8 cellular contexts compared by ENCODE assay signal in the genomic region with DNA sequence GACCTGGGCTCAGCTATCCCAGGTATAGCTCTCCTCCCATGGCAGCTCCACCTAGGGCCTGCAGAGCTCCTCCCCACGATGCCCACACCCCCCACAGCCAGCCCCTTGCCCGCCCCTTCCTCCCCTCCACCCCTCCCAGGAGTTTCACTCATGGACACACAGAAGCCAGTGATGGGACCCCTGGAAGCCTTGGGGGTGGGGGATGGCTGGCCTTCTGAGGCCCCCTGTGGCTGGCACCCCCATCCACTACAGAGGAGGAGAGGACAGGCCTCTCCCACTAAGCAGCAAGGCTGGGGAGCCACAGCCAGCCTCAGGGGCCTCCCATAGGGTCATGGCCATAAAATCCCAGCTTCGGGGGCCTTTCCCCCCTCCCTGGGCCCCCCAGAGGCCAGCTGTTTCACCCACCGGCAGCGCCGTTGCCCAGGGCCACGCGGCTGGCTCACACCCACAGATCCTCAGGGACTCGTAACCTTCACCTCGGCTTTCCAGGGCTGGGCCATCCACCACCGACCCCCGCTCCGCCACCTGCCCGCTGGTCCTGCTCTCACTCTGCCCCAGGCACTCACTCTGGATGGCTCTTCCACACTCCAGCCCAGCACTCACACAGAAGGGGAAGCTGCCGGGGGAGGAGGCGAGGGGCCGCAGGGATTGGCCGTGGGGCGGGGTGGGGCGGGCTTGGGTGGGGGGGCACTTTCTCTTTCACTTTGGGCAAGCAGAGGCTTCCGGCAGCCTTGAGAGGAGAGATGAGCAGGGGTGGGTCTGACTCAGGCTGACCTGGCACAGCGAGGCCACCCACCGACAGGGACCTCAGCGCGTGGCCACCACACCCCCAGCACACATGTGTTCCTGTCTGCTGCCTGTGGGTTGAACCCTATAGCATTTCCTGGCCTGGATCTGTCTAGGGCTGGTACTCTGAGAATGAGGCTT. TPM values are rescaled to one million over a fixed set of nuclear protein-coding genes. Genes with fewer than 3 reads are reported as not detected.
DNase-seq lines count a peak whose midpoint lies in the region; ATAC-seq and TF ChIP-seq lines count a peak whose summit lies in the region.

No MANE protein-coding gene starts in this region.

- H3K27me3 Mint-ChIP-seq in CD4-positive, CD25-positive, alpha-beta regulatory T cell: no peaks in the 10 kb centered on the region
- H3K27me3 Mint-ChIP-seq in endodermal cell (ENCODE audit: insufficient read depth): no peaks in the 10 kb centered on the region

- peaks cover 8% of the 10 kb centered on the region for H3K36me3 ChIP-seq in CD4-positive, CD25-positive, alpha-beta regulatory T cell (ENCODE audit: control insufficient read depth, insufficient read depth, low read length)
- H3K36me3 ChIP-seq in HAP-1 (replicated peaks) (peaks cover 41% of the 10 kb centered on the region), endodermal cell (ENCODE audit: control insufficient read depth, insufficient read depth, low read length) (peaks cover 8% of the 10 kb centered on the region), muscle layer of colon (ENCODE audit: insufficient read depth, low read length) (no peaks in the 10 kb centered on the region)

- peaks cover 38% of the 10 kb centered on the region for H3K4me1 ChIP-seq in CD4-positive, CD25-positive, alpha-beta regulatory T cell (ENCODE audit: control insufficient read depth, insufficient read depth, low read length, poor library complexity, severe bottlenecking)
- H3K4me1 ChIP-seq in HAP-1 (peaks cover 12% of the 10 kb centered on the region), endodermal cell (ENCODE audit: control insufficient read depth, insufficient read depth, low read length) (peaks cover 4% of the 10 kb centered on the region), muscle layer of colon (ENCODE audit: insufficient read depth, low read length) (peaks cover 8% of the 10 kb centered on the region)

- peaks cover 0 to 17% (median 3%) of the 10 kb centered on the region in 4 donors for H3K4me1 Mint-ChIP-seq in CD4-positive, CD25-positive, alpha-beta regulatory T cell
- peaks cover 4% of the 10 kb centered on the region for H3K4me1 Mint-ChIP-seq in endodermal cell

- H3K27ac Mint-ChIP-seq in CD4-positive, CD25-positive, alpha-beta regulatory T cell: peak overlapping the region; percentile 74 to 91 (median 87)
- H3K27ac Mint-ChIP-seq in endodermal cell: no peak overlapping the region

- TF ChIP-seq CTCF in endodermal cell (conservative IDR thresholded peaks at IDR 0.05): no peak

- no peaks in the 10 kb centered on the region for H3K27me3 ChIP-seq in CD4-positive, CD25-positive, alpha-beta regulatory T cell (ENCODE audit: control insufficient read depth, insufficient read depth, low read length)
- H3K27me3 ChIP-seq in HAP-1 (ENCODE audit: low read depth): no peaks in the 10 kb centered on the region
- no peaks in the 10 kb centered on the region for H3K27me3 ChIP-seq in endodermal cell (ENCODE audit: control insufficient read depth, insufficient read depth, low read length, poor library complexity, severe bottlenecking)
- H3K27me3 ChIP-seq in muscle layer of colon (ENCODE audit: control insufficient read depth in 1 of 2, insufficient read depth in 2 of 2, low read length in 2 of 2): peaks cover 0 to 3% of the 10 kb centered on the region in 2 donors

- no peak overlapping the region for H3K9ac ChIP-seq in endodermal cell (ENCODE audit: extremely low read depth, low read length, poor library complexity, severe bottlenecking)
- peak overlapping the region; percentile 80 for H3K9ac ChIP-seq in muscle layer of colon (ENCODE audit: low read length)

- peak; percentile 57 for ATAC-seq in CD4-positive, CD25-positive, alpha-beta regulatory T cell (ENCODE audit: low read depth in 2 of 2)
- ATAC-seq in HG03108 (IDR thresholded peaks at IDR 0.05; ENCODE audit: unreplicated experiment): no peak

- H3K27ac ChIP-seq in CD4-positive, CD25-positive, alpha-beta regulatory T cell (ENCODE audit: insufficient read depth, low read length, poor library complexity, severe bottlenecking): peak overlapping the region; percentile 92
- H3K27ac ChIP-seq in endodermal cell (ENCODE audit: low read depth, low read length): peak overlapping the region; percentile 41
- H3K27ac ChIP-seq in muscle layer of colon (ENCODE audit: low read depth, low read length): peak overlapping the region; percentile 83

- in situ Hi-C loops in HAP-1 (cut with MboI; ENCODE audit: low sequenced_read_pairs): no loop called here

- peak overlapping the region; percentile 90 to 99 (median 96) for H3K4me3 Mint-ChIP-seq in CD4-positive, CD25-positive, alpha-beta regulatory T cell
- no peak overlapping the region for H3K4me3 Mint-ChIP-seq in endodermal cell

- peak overlapping the region; percentile 70 for H3K4me3 ChIP-seq in CD4-positive, CD25-positive, alpha-beta regulatory T cell (ENCODE audit: low read depth, low read length)
- H3K4me3 ChIP-seq in HAP-1 (peak overlapping the region; percentile 80), endodermal cell (ENCODE audit: low read length) (peak overlapping the region; percentile 87), muscle layer of colon (ENCODE audit: low read depth in 1 of 2, low read length in 2 of 2) (peak overlapping the region; percentile 54 to 86)

- H3K9me3 ChIP-seq in CD4-positive, CD25-positive, alpha-beta regulatory T cell (ENCODE audit: control insufficient read depth in 2 of 2, low read length in 2 of 2): no peaks in the 10 kb centered on the region
- no peaks in the 10 kb centered on the region for H3K9me3 ChIP-seq in HAP-1
- no peaks in the 10 kb centered on the region for H3K9me3 ChIP-seq in endodermal cell (ENCODE audit: control insufficient read depth, low read length)
- H3K9me3 ChIP-seq in muscle layer of colon (ENCODE audit: low read length): no peaks in the 10 kb centered on the region

- peak; percentile 73 to 91 (median 75) for DNase-seq in CD4-positive, CD25-positive, alpha-beta regulatory T cell
- DNase-seq in HAP-1 (ENCODE audit: low spot score in 2 of 2): peak in 1 of 2 experiments; percentile 81
- DNase-seq in NK-92 (lab: John Stamatoyannopoulos, UW; ENCODE audit: unreplicated experiment): peak; percentile 38
- DNase-seq in activated CD8-positive, alpha-beta memory T cell treated with anti-CD3 and anti-CD28 coated beads for 48 hours (ENCODE audit: low read depth in 2 of 3, low spot score in 2 of 3): peak in 2 of 3 experiments; percentile 61 to 73
- DNase-seq in endodermal cell: peak; percentile 77
- DNase-seq in stimulated activated CD8-positive, alpha-beta memory T cell treated with anti-CD3 and anti-CD28 coated beads, Interleukin-7, amount 100 ng/mL, for 4 hours (ENCODE audit: low read depth in 2 of 2): peak; percentile 82

- no peaks in the 10 kb centered on the region for H3K9me3 Mint-ChIP-seq in CD4-positive, CD25-positive, alpha-beta regulatory T cell
- H3K9me3 Mint-ChIP-seq in endodermal cell: no peaks in the 10 kb centered on the region

- WGBS in endodermal cell (ENCODE audit: insufficient coverage in 1 of 2, insufficient read length in 1 of 2), 2 experiments: 71 to 75% methylated on average over 10 to 21 of the region's 25 CpGs

- no peaks in the 10 kb centered on the region for H3K36me3 Mint-ChIP-seq in CD4-positive, CD25-positive, alpha-beta regulatory T cell
- H3K36me3 Mint-ChIP-seq in endodermal cell (ENCODE audit: low read depth): peaks cover 13% of the 10 kb centered on the region

RNA-seq across cellular contexts. Expression of gene SLC25A22, which starts 2.2 kb away (rescaled TPM):
- 20.3 TPM for total RNA-seq in CD4-positive, CD25-positive, alpha-beta regulatory T cell
- 1 to 10 TPM; 5.3 to 6.6 (median 6.4) TPM for polyA plus RNA-seq in CD4-positive, CD25-positive, alpha-beta regulatory T cell
- 10 to 100 TPM; 46.5 to 56.2 TPM for total RNA-seq in endodermal cell
- polyA plus RNA-seq in endodermal cell (2013, experiment 1 of 2): 32.4 TPM
- polyA plus RNA-seq in endodermal cell (2013, experiment 2 of 2): 28.6 TPM

RNA-seq across cellular contexts. Expression of gene CEND1, which starts 6.0 kb away (rescaled TPM):
- total RNA-seq in CD4-positive, CD25-positive, alpha-beta regulatory T cell: not detected
- under 1 TPM in 3 of 4 donors, not detected in 1; 0.47 to 0.67 (median 0.49) TPM for polyA plus RNA-seq in CD4-positive, CD25-positive, alpha-beta regulatory T cell
- not detected for total RNA-seq in endodermal cell
- 1.1 TPM for polyA plus RNA-seq in endodermal cell (2013, experiment 1 of 2)
- 0.87 TPM for polyA plus RNA-seq in endodermal cell (2013, experiment 2 of 2)

RNA-seq across cellular contexts. Expression of gene PIDD1, which starts 9.1 kb away (rescaled TPM):
- 31.7 TPM for total RNA-seq in CD4-positive, CD25-positive, alpha-beta regulatory T cell
- polyA plus RNA-seq in CD4-positive, CD25-positive, alpha-beta regulatory T cell: 1 to 10 TPM; 1.8 to 6.7 (median 4.3) TPM
- total RNA-seq in endodermal cell: 10 to 100 TPM; 39.9 to 48.8 TPM
- polyA plus RNA-seq in endodermal cell (2013, experiment 1 of 2): 34.3 TPM
- polyA plus RNA-seq in endodermal cell (2013, experiment 2 of 2): 24.6 TPM

RNA-seq across cellular contexts. Expression of gene RPLP2, which starts 13.9 kb away (rescaled TPM):
- 2,852 TPM for total RNA-seq in CD4-positive, CD25-positive, alpha-beta regulatory T cell
- polyA plus RNA-seq in CD4-positive, CD25-positive, alpha-beta regulatory T cell: 1,000 to 10,000 TPM; 2,313 to 3,705 (median 3,130) TPM
- total RNA-seq in endodermal cell: 1,000 to 10,000 TPM; 1,966 to 2,020 TPM
- 1,769 TPM for polyA plus RNA-seq in endodermal cell (2013, experiment 1 of 2)
- 1,602 TPM for polyA plus RNA-seq in endodermal cell (2013, experiment 2 of 2)

RNA-seq across cellular contexts. Expression of gene GATD1, which starts 18.6 kb away (rescaled TPM):
- 42.1 TPM for total RNA-seq in CD4-positive, CD25-positive, alpha-beta regulatory T cell
- polyA plus RNA-seq in CD4-positive, CD25-positive, alpha-beta regulatory T cell: 1 to 10 TPM; 3.6 to 5.5 (median 4.8) TPM
- 10 to 100 TPM; 57.2 to 63.2 TPM for total RNA-seq in endodermal cell
- 42.3 TPM for polyA plus RNA-seq in endodermal cell (2013, experiment 1 of 2)
- polyA plus RNA-seq in endodermal cell (2013, experiment 2 of 2): 39.0 TPM

Comparison
In these comparisons a context has a peak if more than half of its experiments do, and no peak if none do; other contexts are left out.
1. H3K27ac ChIP-seq: peak in every context shown above with its lines; median percentile 92 in CD4-positive, CD25-positive, alpha-beta regulatory T cell; 83 in muscle layer of colon; 41 in endodermal cell.